ENCODE assay signal across 8 cellular contexts in genomic region chr11:32435947-32436750, GRCh38. TPM values are rescaled to one million over a fixed set of nuclear protein-coding genes. Genes with fewer than 3 reads are reported as not detected.
A peak's percentile ranks its signal among the peaks of the same experiment; 100 is the strongest.
DNase-seq lines count a peak whose midpoint lies in the region; TF ChIP-seq lines count a peak whose summit lies in the region.

No MANE protein-coding gene starts in this region.

- TF ChIP-seq CTCF in suprapubic skin (IDR thresholded peaks at IDR 0.05): no peak

- peaks cover 8% of the 10 kb centered on the region for H3K4me1 Mint-ChIP-seq in activated CD4-positive, alpha-beta T cell treated with anti-CD3 and anti-CD28 coated beads, Interleukin-2, amount 10 ng/mL, durations not matched to agents 24 days and 14 days
- peaks cover 46% of the 10 kb centered on the region for H3K4me1 Mint-ChIP-seq in activated CD4-positive, alpha-beta memory T cell treated with anti-CD3 and anti-CD28 coated beads for 36 hours (ENCODE audit: low read depth)

- no CpG with 5 or more reads among the region's 42 CpGs for WGBS in iPS DF 6.9 (ENCODE audit: insufficient coverage, insufficient read length)
- WGBS in suprapubic skin: 5% methylated on average over 35 of the region's 42 CpGs

- peaks cover 3% of the 10 kb centered on the region for H3K36me3 Mint-ChIP-seq in activated CD4-positive, alpha-beta T cell treated with anti-CD3 and anti-CD28 coated beads, Interleukin-2, amount 10 ng/mL, durations not matched to agents 24 days and 14 days (ENCODE audit: low read depth)
- no peaks in the 10 kb centered on the region for H3K36me3 Mint-ChIP-seq in activated CD4-positive, alpha-beta memory T cell treated with anti-CD3 and anti-CD28 coated beads for 36 hours

- H3K9me3 ChIP-seq in iPS DF 6.9 (ENCODE audit: control insufficient read depth, insufficient read depth, low read length) (no peaks in the 10 kb centered on the region), suprapubic skin (no peaks in the 10 kb centered on the region)

- intact Hi-C loops in activated CD4-positive, alpha-beta T cell treated with anti-CD3 and anti-CD28 coated beads, Interleukin-2, amount 10 ng/mL, durations not matched to agents 24 days and 14 days (cut with micrococcal nuclease): loop anchor here (2.0 to 5.0 kb wide), 4 partner anchors 104 to 634 kb away; partner anchors contain the start of gene CCDC73
- intact Hi-C loops in activated CD4-positive, alpha-beta memory T cell treated with anti-CD3 and anti-CD28 coated beads for 36 hours (cut with micrococcal nuclease): loop anchor here (5.0 to 10.0 kb wide), 3 partner anchors 179 to 634 kb away; partner anchors contain the start of gene CCDC73

- CTCF ChIA-PET in activated CD4-positive, alpha-beta memory T cell treated with anti-CD3 and anti-CD28 coated beads for 36 hours (lab: Charles Lee): no interaction called here

- H3K4me3 ChIP-seq in iPS DF 6.9 (ENCODE audit: low read length) (peak overlapping the region; percentile 12; the same call in 1 of the 2 replicates), suprapubic skin (peak overlapping the region; percentile 44)

- H3K9me3 Mint-ChIP-seq in activated CD4-positive, alpha-beta T cell treated with anti-CD3 and anti-CD28 coated beads, Interleukin-2, amount 10 ng/mL, durations not matched to agents 24 days and 14 days: peaks cover 5% of the 10 kb centered on the region
- no peaks in the 10 kb centered on the region for H3K9me3 Mint-ChIP-seq in activated CD4-positive, alpha-beta memory T cell treated with anti-CD3 and anti-CD28 coated beads for 36 hours

- no peak for TF ChIP-seq POLR2A in suprapubic skin (IDR thresholded peaks at IDR 0.05)

- peak overlapping the region; percentile 40 for H3K4me3 Mint-ChIP-seq in activated CD4-positive, alpha-beta T cell treated with anti-CD3 and anti-CD28 coated beads, Interleukin-2, amount 10 ng/mL, durations not matched to agents 24 days and 14 days
- H3K4me3 Mint-ChIP-seq in activated CD4-positive, alpha-beta memory T cell treated with anti-CD3 and anti-CD28 coated beads for 36 hours: peak overlapping the region; percentile 53

- no peaks in the 10 kb centered on the region for H3K36me3 ChIP-seq in iPS DF 6.9 (ENCODE audit: control insufficient read depth, insufficient read depth, low read length)
- H3K36me3 ChIP-seq in suprapubic skin: no peaks in the 10 kb centered on the region

- H3K4me1 ChIP-seq in iPS DF 6.9 (ENCODE audit: control insufficient read depth, insufficient read depth, low read length) (peaks cover 4% of the 10 kb centered on the region; the same call in 1 of the 2 replicates), suprapubic skin (peaks cover 61% of the 10 kb centered on the region)

- peak overlapping the region; percentile 67 for H3K27ac Mint-ChIP-seq in activated CD4-positive, alpha-beta T cell treated with anti-CD3 and anti-CD28 coated beads, Interleukin-2, amount 10 ng/mL, durations not matched to agents 24 days and 14 days
- no peak overlapping the region for H3K27ac Mint-ChIP-seq in activated CD4-positive, alpha-beta memory T cell treated with anti-CD3 and anti-CD28 coated beads for 36 hours

- H3K27me3 Mint-ChIP-seq in activated CD4-positive, alpha-beta T cell treated with anti-CD3 and anti-CD28 coated beads, Interleukin-2, amount 10 ng/mL, durations not matched to agents 24 days and 14 days: peaks cover 79% of the 10 kb centered on the region
- H3K27me3 Mint-ChIP-seq in activated CD4-positive, alpha-beta memory T cell treated with anti-CD3 and anti-CD28 coated beads for 36 hours: peaks cover 78% of the 10 kb centered on the region

- no peak for TF ChIP-seq EP300 in suprapubic skin (IDR thresholded peaks at IDR 0.05)

- POLR2A ChIA-PET in activated CD4-positive, alpha-beta memory T cell treated with anti-CD3 and anti-CD28 coated beads for 36 hours (lab: Charles Lee): no interaction called here

- DNase-seq in activated CD4-positive, alpha-beta T cell treated with anti-CD3 and anti-CD28 coated beads, Interleukin-2, amount 10 ng/mL, durations not matched to agents 24 days and 14 days: no peak
- no peak for DNase-seq in activated CD4-positive, alpha-beta T cell treated with anti-CD3 and anti-CD28 coated beads, Interleukin-2, amount 50 U/mL, for 48 hours
- DNase-seq in activated CD4-positive, alpha-beta memory T cell treated with anti-CD3 and anti-CD28 coated beads for 36 hours: no peak
- DNase-seq in iPS DF 6.9 (ENCODE audit: low read depth, low spot score) (no peak), suprapubic skin (ENCODE audit: low spot score in 2 of 2) (no peak), putamen (ENCODE audit: low spot score) (no peak), caudate nucleus (lab: John Stamatoyannopoulos, UW) (no peak), NCI-H146 treated with DMSO at 0.1 percent for 48 hours (lab: John Stamatoyannopoulos, UW; ENCODE audit: unreplicated experiment) (no peak)

- H3K27me3 ChIP-seq in iPS DF 6.9 (ENCODE audit: control insufficient read depth, insufficient read depth, low read length) (peaks cover 94% of the 10 kb centered on the region), suprapubic skin (peaks cover 100% of the 10 kb centered on the region)

- H3K27ac ChIP-seq in iPS DF 6.9 (ENCODE audit: low read length) (no peak overlapping the region), suprapubic skin (no peak overlapping the region), caudate nucleus (ENCODE audit: low read depth, low read length) (no peak overlapping the region)

RNA-seq across cellular contexts. Expression of gene WT1, which starts 0.8 kb away (rescaled TPM):
- total RNA-seq in activated CD4-positive, alpha-beta T cell treated with anti-CD3 and anti-CD28 coated beads, Interleukin-2, amount 10 ng/mL, durations not matched to agents 24 days and 14 days: not detected in 2 replicates
- not detected for total RNA-seq in activated CD4-positive, alpha-beta memory T cell treated with anti-CD3 and anti-CD28 coated beads for 36 hours
- not detected for total RNA-seq in suprapubic skin
